ENCODE assay signal across 8 cellular contexts in the genomic region with DNA sequence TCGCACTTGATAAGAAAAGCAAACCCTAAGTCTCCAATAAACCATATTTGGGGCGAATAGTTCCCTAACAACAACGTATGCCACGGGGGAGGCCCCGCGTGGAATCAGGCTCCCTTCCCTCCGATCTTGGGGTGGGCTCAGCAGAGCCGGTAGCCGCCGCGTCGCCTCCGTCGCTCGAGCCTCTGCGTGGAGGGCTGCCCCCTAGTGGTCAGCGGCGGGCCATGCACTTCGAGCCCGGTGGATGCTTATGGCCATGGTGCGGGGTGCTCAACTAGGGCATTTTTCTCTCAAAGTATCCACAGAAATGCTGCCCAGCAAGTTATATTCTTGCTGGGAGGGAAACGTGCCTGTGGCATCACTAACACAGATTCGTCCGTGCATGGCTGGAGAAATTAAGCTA.
A peak's percentile ranks its signal among the peaks of the same experiment; 100 is the strongest.
DNase-seq lines count a peak whose midpoint lies in the region; ATAC-seq and TF ChIP-seq lines count a peak whose summit lies in the region.
"Not testable (repeated sequence)": the region's sequence is repeated elsewhere in the genome, so short reads cannot be mapped to it uniquely, and the experiment has no call there.

No MANE protein-coding gene starts in this region.

- peak; percentile 53 for ATAC-seq in GM21619 (IDR thresholded peaks at IDR 0.05; ENCODE audit: unreplicated experiment)
- ATAC-seq in HG03439 (IDR thresholded peaks at IDR 0.05; ENCODE audit: unreplicated experiment): peak; percentile 77
- peak; percentile 92 for ATAC-seq in sciatic nerve

- not testable (repeated sequence) for H3K36me3 ChIP-seq in stomach

- H3K9me3 ChIP-seq in stomach: not testable (repeated sequence)

- TF ChIP-seq CTCF in GM12875 (IDR thresholded peaks at IDR 0.05; ENCODE audit: borderline replicate concordance, insufficient read depth, low read depth, low read length) (peak; percentile 39), stomach (IDR thresholded peaks at IDR 0.05) (peak in 3 of 7 experiments; percentile 62 to 70 (median 65))

- peak overlapping the region in 1 of 5 donors; percentile 56 for H3K27ac ChIP-seq in stomach

- intact Hi-C loops in cardiac septum (cut with DNase I); sciatic nerve (cut with DNase I); stomach (cut with DNase I; ENCODE audit: low total_unique reads): not testable (repeated sequence)

- not testable (repeated sequence) for TF ChIP-seq POLR2A in stomach (IDR thresholded peaks at IDR 0.05)

- peak; percentile 98 for DNase-seq in activated CD4-positive, CD25-positive, alpha-beta regulatory T cell treated with anti-CD3 and anti-CD28 coated beads, Interleukin-2, amount 50 U/mL, for 72 hours
- DNase-seq in activated naive CD8-positive, alpha-beta T cell treated with anti-CD3 and anti-CD28 coated beads, Interleukin-2, amount 50 U/mL, for 16 hours (ENCODE audit: low read depth, low spot score): peak; percentile 94
- DNase-seq in cardiac septum (ENCODE audit: low spot score) (peak; percentile 92), sciatic nerve (ENCODE audit: low spot score) (peak; percentile 94), stomach (peak; percentile 95)

- TF ChIP-seq EP300 in stomach (IDR thresholded peaks at IDR 0.05): not testable (repeated sequence)

- not testable (repeated sequence) for H3K4me3 ChIP-seq in GM12875 (ENCODE audit: low read depth, low read length)
- H3K4me3 ChIP-seq in stomach: peak overlapping the region in 2 of 4 donors; percentile 34 to 40

- H3K4me1 ChIP-seq in stomach: not testable (repeated sequence)

- not testable (repeated sequence) for H3K27me3 ChIP-seq in stomach

- 0 to 1% (median 0%) methylated on average over 14 of the region's 24 CpGs; no CpG with 5 or more reads in 2 of the 5 donors for WGBS in stomach, 5 donors
